ENCODE assay signal across 27 cellular contexts in the genomic region with DNA sequence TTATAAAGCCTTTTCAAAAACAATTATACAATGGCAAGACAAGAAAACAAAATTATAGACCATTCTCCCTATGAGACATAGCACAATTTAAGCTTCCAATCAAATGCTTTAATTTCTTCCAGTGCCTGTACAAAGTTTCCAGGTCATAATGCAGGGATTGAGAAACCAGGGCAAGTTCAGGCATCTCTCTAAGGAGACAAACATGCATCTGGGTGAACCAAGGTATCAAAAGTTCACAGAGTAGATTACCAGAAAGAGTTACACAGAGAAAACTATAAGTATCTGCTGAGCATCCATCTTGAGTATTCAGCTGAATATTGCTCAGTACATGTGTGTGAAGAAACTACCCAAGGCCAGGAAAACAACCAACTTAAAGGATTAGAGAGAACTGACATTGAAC.
"Had no signal": no experiment of that assay in that cellular context is flagged by ENCODE, and none has a peak within 500 bp of the region (broad histone marks: within the 10 kb centered on the region; RNA-seq: fewer than 3 reads in every experiment).

No MANE protein-coding gene starts in this region.

- DNase-seq: activated CD4-positive, alpha-beta T cell treated with anti-CD3 and anti-CD28 coated beads for 36 hours; activated CD4-positive, alpha-beta T cell treated with anti-CD3 and anti-CD28 coated beads, Interleukin-2, amount 50 U/mL, for 48 hours; activated CD4-positive, CD25-positive, alpha-beta regulatory T cell; activated T-cell treated with anti-CD3 and anti-CD28 coated beads, Interleukin-2, amount 50 U/mL, for 4 hours; anterior cingulate cortex; body of pancreas; cortex of kidney; effector memory CD8-positive, alpha-beta T cell; head of caudate nucleus; hippocampal formation; midbrain; naive thymus-derived CD4-positive, alpha-beta T cell; pancreas; retina; small intestine; stimulated activated CD4-positive, alpha-beta T cell treated with anti-CD3 and anti-CD28 coated beads, Interleukin-4, amount 100 ng/mL, for 24 hours; uterus had no signal

- H3K4me3 Mint-ChIP-seq: activated CD4-positive, alpha-beta T cell treated with anti-CD3 and anti-CD28 coated beads for 36 hours; activated naive CD4-positive, alpha-beta T cell treated with anti-CD3 and anti-CD28 coated beads, Interleukin-2, amount 50 U/mL, for 24 hours; activated T-cell treated with anti-CD3 and anti-CD28 coated beads, Interleukin-2, amount 50 U/mL, for 4 hours; effector memory CD8-positive, alpha-beta T cell; memory B cell; naive thymus-derived CD4-positive, alpha-beta T cell; stimulated activated effector memory CD8-positive, alpha-beta T cell treated with anti-CD3 and anti-CD28 coated beads, Interleukin-12 subunit alpha, Interleukin-12 subunit beta, amount 100 ng/mL, for 72 hours; stimulated activated naive CD8-positive, alpha-beta T cell treated with anti-CD3 and anti-CD28 coated beads, Interleukin-15, Interleukin-2, amounts not matched to agents 100 ng/mL and 50 ng/mL, for 24 hours; type B pancreatic cell had no signal

- H3K9me3 ChIP-seq: body of pancreas, prostate gland had no signal

- H3K27ac Mint-ChIP-seq: activated CD4-positive, alpha-beta T cell treated with anti-CD3 and anti-CD28 coated beads for 36 hours; activated naive CD4-positive, alpha-beta T cell treated with anti-CD3 and anti-CD28 coated beads, Interleukin-2, amount 50 U/mL, for 24 hours; activated T-helper 2 cell treated with anti-CD3 and anti-CD28 coated beads, Interferon-gamma antibody, Interleukin-2, Interleukin-4, amounts not matched to agents 10 μg/mL and 5 μg/mL and 100 μg/mL, durations not matched to agents 14 hours and 24 hours and 36 hours; effector memory CD8-positive, alpha-beta T cell; memory B cell; naive thymus-derived CD4-positive, alpha-beta T cell; stimulated activated effector memory CD8-positive, alpha-beta T cell treated with anti-CD3 and anti-CD28 coated beads, Interleukin-12 subunit alpha, Interleukin-12 subunit beta, amount 100 ng/mL, for 72 hours; stimulated activated naive CD8-positive, alpha-beta T cell treated with anti-CD3 and anti-CD28 coated beads, Interleukin-15, Interleukin-2, amounts not matched to agents 100 ng/mL and 50 ng/mL, for 24 hours; type B pancreatic cell had no signal

- H3K27me3 ChIP-seq: body of pancreas, pancreas, uterus had no signal

- H3K4me3 ChIP-seq: body of pancreas, pancreas, prostate gland, thoracic aorta, uterus had no signal

- H3K4me1 ChIP-seq: body of pancreas, pancreas, prostate gland, uterus had no signal

- H3K4me1 Mint-ChIP-seq: memory B cell; stimulated activated effector memory CD8-positive, alpha-beta T cell treated with anti-CD3 and anti-CD28 coated beads, Interleukin-12 subunit alpha, Interleukin-12 subunit beta, amount 100 ng/mL, for 72 hours had no signal

- H3K27ac ChIP-seq: body of pancreas, pancreas, prostate gland, thoracic aorta, uterus had no signal

- ATAC-seq: activated CD4-positive, alpha-beta T cell treated with anti-CD3 and anti-CD28 coated beads for 36 hours; activated T-cell treated with anti-CD3 and anti-CD28 coated beads, Interleukin-2, amount 50 U/mL, for 4 hours; body of pancreas; effector memory CD8-positive, alpha-beta T cell; naive thymus-derived CD4-positive, alpha-beta T cell; pancreas; sciatic nerve; stimulated activated effector memory CD8-positive, alpha-beta T cell treated with anti-CD3 and anti-CD28 coated beads, Interleukin-12 subunit alpha, Interleukin-12 subunit beta, amount 100 ng/mL, for 72 hours had no signal

- H3K36me3 ChIP-seq: pancreas, prostate gland, thoracic aorta, uterus had no signal

- H3K36me3 Mint-ChIP-seq: stimulated activated effector memory CD8-positive, alpha-beta T cell treated with anti-CD3 and anti-CD28 coated beads, Interleukin-12 subunit alpha, Interleukin-12 subunit beta, amount 100 ng/mL, for 72 hours had no signal

- FAIRE-seq: endothelial cell of umbilical vein, pancreas, small intestine had no signal

- H3K27me3 Mint-ChIP-seq: activated CD4-positive, alpha-beta T cell treated with anti-CD3 and anti-CD28 coated beads for 36 hours; activated naive CD4-positive, alpha-beta T cell treated with anti-CD3 and anti-CD28 coated beads, Interleukin-2, amount 50 U/mL, for 24 hours; effector memory CD8-positive, alpha-beta T cell; stimulated activated naive CD8-positive, alpha-beta T cell treated with anti-CD3 and anti-CD28 coated beads, Interleukin-15, Interleukin-2, amounts not matched to agents 100 ng/mL and 50 ng/mL, for 24 hours; type B pancreatic cell had no signal
